Comparison of ENCODE assay signal across 22 cellular contexts in the genomic region with DNA sequence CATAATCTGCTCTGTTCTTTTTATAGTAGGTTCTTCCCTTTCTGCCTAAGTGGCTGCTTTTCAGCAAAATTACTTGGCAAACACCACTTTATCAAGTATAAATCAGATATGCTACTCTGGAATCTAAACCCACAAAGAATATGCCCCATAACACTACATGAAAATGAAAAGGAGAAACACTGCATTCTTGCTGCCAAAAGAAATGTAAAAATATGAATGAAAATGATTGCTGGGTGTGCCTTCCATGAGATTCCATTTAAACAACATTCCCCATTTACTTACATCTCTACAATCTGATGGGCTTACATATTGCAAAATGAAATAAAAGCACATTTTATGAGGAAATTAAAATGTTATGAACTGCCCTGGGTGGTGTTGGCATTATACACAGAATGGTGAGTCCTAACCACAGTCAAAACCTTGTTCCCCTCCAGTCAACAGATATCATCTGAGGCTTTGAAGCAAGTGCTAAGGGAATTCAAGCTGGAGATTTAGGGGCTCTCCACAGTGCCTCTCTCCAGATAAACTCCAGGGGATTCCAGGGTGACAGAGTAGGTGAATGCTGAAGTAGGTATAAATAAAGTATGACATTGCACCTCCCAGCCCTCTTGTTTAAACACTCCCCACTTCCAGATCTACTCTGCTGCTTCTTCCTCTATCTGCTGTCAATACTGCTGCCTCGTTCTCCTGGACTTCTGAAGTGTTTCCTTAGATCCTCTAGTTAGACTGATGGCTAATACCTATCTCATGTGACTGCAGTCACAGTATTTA.
DNase-seq lines count a peak whose midpoint lies in the region; ATAC-seq, FAIRE-seq and TF ChIP-seq lines count a peak whose summit lies in the region.
"Had no signal": no experiment of that assay in that cellular context is flagged by ENCODE, and none has a peak within 500 bp of the region (broad histone marks: within the 10 kb centered on the region; RNA-seq: fewer than 3 reads in every experiment).

No MANE protein-coding gene starts in this region.

- RAD21 ChIA-PET in GM12878 (lab: Charles Lee; ENCODE audit: unreplicated experiment), result no interaction called here

- no peaks in the 10 kb centered on the region for H3F3A ChIP-seq in MM.1S (ENCODE audit: insufficient read depth, low read length)

- no peak for TF ChIP-seq RAD21 in GM12878 (IDR thresholded peaks at IDR 0.05; ENCODE audit: insufficient read depth, low read depth, low read length)

- intact Hi-C loops in GM12878 (cut with micrococcal nuclease; ENCODE audit: unreplicated experiment), result no loop called here
- intact Hi-C loops in psoas muscle (cut with DNase I), result no loop called here

- no peaks in the 10 kb centered on the region for H3K9me2 ChIP-seq in MM.1S (replicated peaks; ENCODE audit: insufficient read depth, low read length)

- H3K27ac ChIP-seq in MM.1S (ENCODE audit: low read length) (no peak overlapping the region; the same call in 1 of the 2 replicates), GM12878 (ENCODE audit: control insufficient read depth, insufficient read depth) (no peak overlapping the region), psoas muscle (peak overlapping the region; percentile 16), right atrium auricular region (no peak overlapping the region)
- H3K27ac ChIP-seq: BLaER1 had no signal

- 0 out of 2 replicates have a peak, but pooled peaks cover 7% of the 10 kb centered on the region for H3K4me1 ChIP-seq in MM.1S (ENCODE audit: low read length)
- no peaks in the 10 kb centered on the region; the same call in 1 of the 2 replicates for H3K4me1 ChIP-seq in GM12878 (ENCODE audit: control insufficient read depth, insufficient read depth, low read length)
- peaks cover 51% of the 10 kb centered on the region for H3K4me1 ChIP-seq in psoas muscle
- H3K4me1 ChIP-seq in right atrium auricular region, result peaks cover 0 to 20% of the 10 kb centered on the region in 2 donors

- peak; percentile 45 for DNase-seq in AG10803 (ENCODE audit: low read depth)
- no peak for DNase-seq in MM.1S
- DNase-seq in GM12878 (ENCODE audit: low read depth, low spot score), result no peak
- DNase-seq in psoas muscle, result no peak
- no peak for DNase-seq in NCI-H345 (lab: John Stamatoyannopoulos, UW)
- no peak for DNase-seq in right atrium auricular region (ENCODE audit: low spot score)
- no peak for DNase-seq in NCI-H1694 (lab: John Stamatoyannopoulos, UW)
- DNase-seq: CD4-positive, alpha-beta T cell; COR-L47; GOT3; HCEC 1CT; KBM-7; NCI-H1092 treated with DMSO at 0.1 percent for 48 hours; NCI-H1436 treated with DMSO at 0.1 percent for 48 hours; NCI-H2029; NCI-H2171; NCI-H526; SIG-M5; T-helper 1 cell had no signal

- no peak for TF ChIP-seq EP300 in GM12878 (IDR thresholded peaks at IDR 0.05; ENCODE audit: borderline replicate concordance in 1 of 2, control insufficient read depth in 1 of 2, low read depth in 2 of 2, low read length in 2 of 2)

- H3K4me3 ChIP-seq in AG10803 (ENCODE audit: low read length), result no peak overlapping the region
- no peak overlapping the region; the same call in 1 of the 2 replicates for H3K4me3 ChIP-seq in MM.1S (ENCODE audit: low read length)
- no peak overlapping the region for H3K4me3 ChIP-seq in GM12878
- H3K4me3 ChIP-seq in psoas muscle, result no peak overlapping the region
- no peak overlapping the region for H3K4me3 ChIP-seq in right atrium auricular region
- H3K4me3 ChIP-seq: BLaER1 had no signal

- H3K79me2 ChIP-seq in MM.1S (ENCODE audit: low read length), result no peaks in the 10 kb centered on the region
- H3K79me2 ChIP-seq in GM12878 (ENCODE audit: control insufficient read depth, insufficient read depth, low read length), result no peaks in the 10 kb centered on the region

- H3K4me2 ChIP-seq in MM.1S (ENCODE audit: low read depth, low read length) (peak overlapping the region; percentile 53), GM12878 (ENCODE audit: control insufficient read depth, insufficient read depth) (peak overlapping the region; percentile 32; the same call in 1 of the 2 replicates)
- H3K4me2 ChIP-seq: BLaER1 had no signal

- H3K9me3 ChIP-seq in MM.1S (replicated peaks; ENCODE audit: insufficient read depth, low read length), result no peaks in the 10 kb centered on the region
- no peaks in the 10 kb centered on the region for H3K9me3 ChIP-seq in GM12878 (replicated peaks; ENCODE audit: control insufficient read depth, insufficient read depth, low read length)
- H3K9me3 ChIP-seq in psoas muscle, result no peaks in the 10 kb centered on the region
- no peaks in the 10 kb centered on the region for H3K9me3 ChIP-seq in right atrium auricular region
- H3K9me3 ChIP-seq: BLaER1 had no signal

- peak overlapping the region; percentile 21; the same call in 1 of the 2 replicates for H2AFZ ChIP-seq in MM.1S (ENCODE audit: low read length)
- H2AFZ ChIP-seq in GM12878 (ENCODE audit: control insufficient read depth, low read depth, low read length), result peak overlapping the region; percentile 9; the same call in 1 of the 2 replicates

- 25% methylated on average over 1 of the region's 1 CpG for WGBS in GM12878 (ENCODE audit: insufficient coverage, insufficient replicate concordance, low lambda C conversion rate, missing lambda C conversion rate)
- 72 to 91% (median 85%) methylated on average over 1 of the region's 1 CpG for WGBS in psoas muscle, 3 donors

- no peak for TF ChIP-seq CTCF in AG10803 (conservative IDR thresholded peaks at IDR 0.05; ENCODE audit: low read length)
- no peak for TF ChIP-seq CTCF in MM.1S (IDR thresholded peaks at IDR 0.05; ENCODE audit: low read length)
- no peak for TF ChIP-seq CTCF in GM12878 (IDR thresholded peaks at IDR 0.05 in 2 of 3, conservative IDR thresholded peaks at IDR 0.05 in 1 of 3; ENCODE audit: control insufficient read depth in 2 of 3, extremely low read depth in 1 of 3, insufficient read depth in 1 of 3, low read depth in 3 of 3, low read length in 3 of 3)
- no peak for TF ChIP-seq CTCF in psoas muscle (IDR thresholded peaks at IDR 0.05)
- TF ChIP-seq CTCF in right atrium auricular region (IDR thresholded peaks at IDR 0.05), result no peak

- no peaks in the 10 kb centered on the region for H3K27me3 ChIP-seq in MM.1S (replicated peaks; ENCODE audit: insufficient read depth, low read length)
- H3K27me3 ChIP-seq in GM12878 (replicated peaks in 1 of 2; ENCODE audit: control insufficient read depth in 2 of 2, insufficient read depth in 2 of 2, low read length in 1 of 2), result peaks cover 2% of the 10 kb centered on the region in 2 experiments; a peak in 2 of 4 replicates
- no peaks in the 10 kb centered on the region for H3K27me3 ChIP-seq in psoas muscle (ENCODE audit: insufficient read depth in 3 of 3, low read length in 2 of 3)
- no peaks in the 10 kb centered on the region for H3K27me3 ChIP-seq in right atrium auricular region
- H3K27me3 ChIP-seq: BLaER1 had no signal

- H3K9ac ChIP-seq in MM.1S (ENCODE audit: low read length) (no peak overlapping the region), GM12878 (ENCODE audit: control insufficient read depth, insufficient read depth, low read length) (no peak overlapping the region)
- H3K9ac ChIP-seq: BLaER1 had no signal

- CTCF ChIA-PET in GM12878 (lab: Yijun Ruan, JAX), result interaction anchor here (0.7 kb wide), 1 partner anchor 571 kb away, joined by 3 read pairs; no protein-coding TSS in a partner anchor

- ATAC-seq in GM12878 (no peak), psoas muscle (peak in 2 of 4 donors; percentile 51 to 69)
- ATAC-seq: Panc1 had no signal

- SMC1A ChIA-PET in GM12878 (lab: Charles Lee; ENCODE audit: uncharacterized antibody, unreplicated experiment), result no interaction called here

- H4K20me1 ChIP-seq in MM.1S (ENCODE audit: insufficient read depth, low read length), result no peaks in the 10 kb centered on the region
- H4K20me1 ChIP-seq in GM12878 (ENCODE audit: control insufficient read depth, insufficient read depth), result no peaks in the 10 kb centered on the region
- H4K20me1 ChIP-seq: BLaER1 had no signal

- BruUV-seq in GM12878 (replicated peaks; lab: Mats Ljungman, UMichigan), result no TSS peak

- no peak for TF ChIP-seq POLR2A in GM12878 (IDR thresholded peaks at IDR 0.05; ENCODE audit: low read depth, low read length)

- FAIRE-seq in GM12878 (lab: Jason Lieb, UNC), result no peak
- FAIRE-seq: A204.1 had no signal

- in situ Hi-C loops in GM12878 (cut with MboI), result no loop called here

- POLR2A ChIA-PET in GM12878 (lab: Charles Lee), result no interaction called here

- no peaks in the 10 kb centered on the region for H3K36me3 ChIP-seq in MM.1S (replicated peaks; ENCODE audit: insufficient read depth, low read length)
- no peaks in the 10 kb centered on the region for H3K36me3 ChIP-seq in GM12878 (ENCODE audit: control insufficient read depth in 2 of 2, insufficient read depth in 2 of 2, low read length in 1 of 2)
- no peaks in the 10 kb centered on the region for H3K36me3 ChIP-seq in psoas muscle (ENCODE audit: insufficient read depth in 1 of 2, low read depth in 1 of 2)
- H3K36me3 ChIP-seq in right atrium auricular region, result no peaks in the 10 kb centered on the region
- H3K36me3 ChIP-seq: BLaER1 had no signal

TF ChIP-seq in GM12878, 131 proteins besides CTCF, POLR2A, EP300 and RAD21:
- TF ChIP-seq SREBF1 (IDR thresholded peaks at IDR 0.05; ENCODE audit: low read length), result no peak
- no peak for TF ChIP-seq CHD1 (IDR thresholded peaks at IDR 0.05; ENCODE audit: low read depth, low read length)
- no peak for TF ChIP-seq POLR2AphosphoS5 (IDR thresholded peaks at IDR 0.05; ENCODE audit: low read length)
